Comparison of ENCODE assay signal across 14 cellular contexts in the genomic region with DNA sequence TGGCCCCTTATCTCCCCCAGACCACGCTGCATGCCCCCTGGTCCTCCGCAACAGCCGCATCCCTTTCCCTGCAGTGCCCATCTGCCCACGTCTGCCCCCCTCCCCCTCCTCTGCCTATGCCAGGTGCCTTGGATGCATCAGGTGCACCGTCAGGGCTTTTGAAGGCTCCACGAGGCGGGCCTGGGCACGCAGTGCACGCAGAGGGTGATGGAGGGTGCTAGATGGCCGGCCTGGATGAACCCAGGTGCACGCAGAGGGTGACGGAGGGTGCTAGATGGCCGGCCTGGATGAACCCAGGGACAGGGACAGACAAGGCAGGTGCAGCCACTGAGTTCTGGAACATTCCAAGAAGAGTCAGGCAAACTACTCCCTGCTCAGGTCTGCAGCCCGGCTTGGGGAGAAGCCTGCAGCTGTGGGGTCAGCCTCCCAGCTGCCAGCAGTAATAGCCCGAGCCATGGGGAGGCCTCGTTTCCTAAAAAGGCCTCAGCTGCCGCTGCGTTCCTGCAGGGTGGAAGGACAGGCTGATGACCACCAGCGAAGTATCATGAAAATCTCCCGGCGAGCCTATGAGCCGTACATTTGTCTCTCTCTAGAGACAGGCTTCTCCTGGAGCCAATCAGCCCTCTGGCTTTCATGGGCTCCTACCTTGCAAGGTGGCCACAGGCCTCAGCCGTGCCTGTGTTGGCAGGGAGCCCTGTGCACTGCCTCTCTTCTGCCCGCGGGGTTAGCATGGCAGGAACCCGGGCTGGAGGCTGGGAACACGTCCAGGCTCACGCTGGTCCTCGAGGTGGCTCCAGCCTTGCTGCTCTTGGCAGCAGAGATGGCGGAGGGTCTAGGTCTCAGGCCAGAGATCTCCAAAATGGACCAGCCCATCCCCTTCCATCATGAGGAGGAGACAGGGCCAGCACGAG. TPM values are rescaled to one million over a fixed set of nuclear protein-coding genes. Genes with fewer than 3 reads are reported as not detected.
A peak's percentile ranks its signal among the peaks of the same experiment; 100 is the strongest.
DNase-seq lines count a peak whose midpoint lies in the region; ATAC-seq and TF ChIP-seq lines count a peak whose summit lies in the region.
"Had no signal": no experiment of that assay in that cellular context is flagged by ENCODE, and none has a peak within 500 bp of the region (broad histone marks: within the 10 kb centered on the region; RNA-seq: fewer than 3 reads in every experiment).

No MANE protein-coding gene starts in this region.

- 72% methylated on average over 28 of the region's 31 CpGs; no CpG with 5 or more reads in 1 of the 2 donors for WGBS in transverse colon (ENCODE audit: low coverage in 1 of 2), 2 donors

- peak; percentile 9 for DNase-seq in activated naive CD4-positive, alpha-beta T cell treated with anti-CD3 and anti-CD28 coated beads, Interleukin-2, amount 50 U/mL, for 16 hours
- no peak for DNase-seq in activated naive CD4-positive, alpha-beta T cell (lab: John Stamatoyannopoulos, UW)
- DNase-seq in NCI-H1105 (lab: John Stamatoyannopoulos, UW) (peak; percentile 56), glutamatergic neuron (peak; percentile 11), transverse colon (peak; percentile 6), progenitor cell of endocrine pancreas (ENCODE audit: low spot score, unreplicated experiment) (no peak)
- DNase-seq: effector CD4-positive, alpha-beta T cell; NCI-H2227 treated with DMSO at 0.1 percent for 48 hours had no signal

- H3K9me3 Mint-ChIP-seq in glutamatergic neuron (ENCODE audit: unreplicated experiment) (peaks cover 1% of the 10 kb centered on the region), progenitor cell of endocrine pancreas (ENCODE audit: low read depth) (no peaks in the 10 kb centered on the region)
- H3K9me3 Mint-ChIP-seq: activated naive CD4-positive, alpha-beta T cell treated with anti-CD3 and anti-CD28 coated beads, Interleukin-2, amount 50 U/mL, for 72 hours had no signal

- H3K4me3 Mint-ChIP-seq in glutamatergic neuron (ENCODE audit: unreplicated experiment) (no peak overlapping the region), progenitor cell of endocrine pancreas (ENCODE audit: low read depth) (no peak overlapping the region)

- no peak overlapping the region for H3K27ac Mint-ChIP-seq in glutamatergic neuron (ENCODE audit: unreplicated experiment)
- H3K27ac Mint-ChIP-seq in progenitor cell of endocrine pancreas: no peak overlapping the region

- H3K36me3 ChIP-seq in transverse colon: no peaks in the 10 kb centered on the region
- H3K36me3 ChIP-seq: tibial nerve had no signal

- no peaks in the 10 kb centered on the region for H3K36me3 Mint-ChIP-seq in glutamatergic neuron (ENCODE audit: unreplicated experiment)
- no peaks in the 10 kb centered on the region for H3K36me3 Mint-ChIP-seq in progenitor cell of endocrine pancreas (ENCODE audit: insufficient read depth)
- H3K36me3 Mint-ChIP-seq: activated naive CD4-positive, alpha-beta T cell treated with anti-CD3 and anti-CD28 coated beads, Interleukin-2, amount 50 U/mL, for 72 hours had no signal

- TF ChIP-seq CTCF in glutamatergic neuron (IDR thresholded peaks at IDR 0.05; ENCODE audit: partially characterized antibody, unreplicated experiment): no peak
- TF ChIP-seq CTCF in transverse colon (IDR thresholded peaks at IDR 0.05): no peak
- TF ChIP-seq CTCF in progenitor cell of endocrine pancreas (IDR thresholded peaks at IDR 0.05; ENCODE audit: unreplicated experiment): no peak

- no peaks in the 10 kb centered on the region for H3K9me3 ChIP-seq in transverse colon
- H3K9me3 ChIP-seq: sigmoid colon, tibial nerve had no signal

- TF ChIP-seq POLR2A in transverse colon (IDR thresholded peaks at IDR 0.05): no peak

- in situ Hi-C loops in transverse colon (cut with MboI; ENCODE audit: low pct_ligation_motif_present in 1 of 4, low pct_unique_long_range_greater_than_20kb in 1 of 4, low sequenced_read_pairs in 3 of 4): no loop called here

- H3K27ac ChIP-seq in transverse colon: no peak overlapping the region
- H3K27ac ChIP-seq: tibial nerve had no signal

- peaks cover 26% of the 10 kb centered on the region for H3K27me3 ChIP-seq in transverse colon

- TF ChIP-seq EP300 in transverse colon (IDR thresholded peaks at IDR 0.05; ENCODE audit: low read depth): no peak

- intact Hi-C loops in transverse colon (cut with DNase I; ENCODE audit: low total_unique reads): no loop called here

- no peak overlapping the region for H3K4me3 ChIP-seq in transverse colon
- H3K4me3 ChIP-seq: sigmoid colon, tibial nerve had no signal

- H3K27me3 Mint-ChIP-seq in glutamatergic neuron (ENCODE audit: unreplicated experiment) (peaks cover 10% of the 10 kb centered on the region), progenitor cell of endocrine pancreas (peaks cover 17% of the 10 kb centered on the region)

- peaks cover 18% of the 10 kb centered on the region for H3K4me1 Mint-ChIP-seq in glutamatergic neuron (ENCODE audit: low read depth, unreplicated experiment)
- H3K4me1 Mint-ChIP-seq in progenitor cell of endocrine pancreas (ENCODE audit: low read depth): no peaks in the 10 kb centered on the region

- peaks cover 4 to 29% (median 16%) of the 10 kb centered on the region in 4 donors for H3K4me1 ChIP-seq in transverse colon

- ATAC-seq in HG02981 (IDR thresholded peaks at IDR 0.05; ENCODE audit: unreplicated experiment): no peak
- no peak for ATAC-seq in HG03039 (IDR thresholded peaks at IDR 0.05; ENCODE audit: unreplicated experiment)
- ATAC-seq: activated naive CD4-positive, alpha-beta T cell treated with anti-CD3 and anti-CD28 coated beads, Interleukin-2, amount 50 U/mL, for 72 hours had no signal

RNA-seq across cellular contexts. Expression of a gene that starts 29.6 kb away (rescaled TPM):
- total RNA-seq in glutamatergic neuron (ENCODE audit: unreplicated experiment): 4.0 TPM
- total RNA-seq in transverse colon: 10 to 100 TPM in 1 of 4 donors, 1 to 10 TPM in 3; 1.5 to 23.9 (median 4.7) TPM
- 0.13 TPM in 1 of 2 replicates, not detected in the other for total RNA-seq in progenitor cell of endocrine pancreas
- total RNA-seq: activated naive CD4-positive, alpha-beta T cell treated with anti-CD3 and anti-CD28 coated beads, Interleukin-2, amount 50 U/mL, for 72 hours; bronchial epithelial cell had no signal

RNA-seq across cellular contexts. Expression of a gene that starts 58.0 kb away (rescaled TPM):
- 15.6 TPM for total RNA-seq in glutamatergic neuron (ENCODE audit: unreplicated experiment)
- total RNA-seq in transverse colon: 10 to 100 TPM; 10.8 to 13.0 (median 11.9) TPM
- total RNA-seq in progenitor cell of endocrine pancreas: 12.4 and 13.8 TPM in 2 replicates

Comparison
In these comparisons a context has a peak if more than half of its experiments do, and no peak if none do; other contexts are left out.
1. DNase-seq: peak in activated naive CD4-positive, alpha-beta T cell treated with anti-CD3 and anti-CD28 coated beads, Interleukin-2, amount 50 U/mL, for 16 hours (single experiment), NCI-H1105 (single experiment), glutamatergic neuron (single experiment) and transverse colon (single experiment); none in activated naive CD4-positive, alpha-beta T cell (0 of 4) and progenitor cell of endocrine pancreas (single experiment).